In genomic region chr6:51396583-51396982, GRCh38 we compare ENCODE assay signal across 28 cellular contexts.
DNase-seq lines count a peak whose midpoint lies in the region; ATAC-seq and TF ChIP-seq lines count a peak whose summit lies in the region.
"Had no signal": no experiment of that assay in that cellular context is flagged by ENCODE, and none has a peak within 500 bp of the region (broad histone marks: within the 10 kb centered on the region; RNA-seq: fewer than 3 reads in every experiment).

No MANE protein-coding gene starts in this region.

- H3K27me3 ChIP-seq in Peyer's patch: no peaks in the 10 kb centered on the region
- H3K27me3 ChIP-seq: pancreas, stomach, transverse colon had no signal

- H3K9me3 ChIP-seq in Peyer's patch: no peaks in the 10 kb centered on the region
- H3K9me3 ChIP-seq: pancreas, stomach, transverse colon had no signal

- no peaks in the 10 kb centered on the region for H3K36me3 ChIP-seq in Peyer's patch
- H3K36me3 ChIP-seq: pancreas, stomach, transverse colon had no signal

- ATAC-seq in GM18508 (IDR thresholded peaks at IDR 0.05; ENCODE audit: insufficient read depth, unreplicated experiment): peak; percentile 81
- peak; percentile 54 for ATAC-seq in GM19438 (IDR thresholded peaks at IDR 0.05; ENCODE audit: low read depth, unreplicated experiment)
- ATAC-seq in HG02763 (IDR thresholded peaks at IDR 0.05; ENCODE audit: unreplicated experiment): peak; percentile 41
- ATAC-seq in HG03354 (IDR thresholded peaks at IDR 0.05; ENCODE audit: poor library complexity, severe bottlenecking, unreplicated experiment): peak; percentile 84
- ATAC-seq in HG02884 (IDR thresholded peaks at IDR 0.05; ENCODE audit: unreplicated experiment): no peak
- no peak for ATAC-seq in GM21390 (IDR thresholded peaks at IDR 0.05; ENCODE audit: unreplicated experiment)
- ATAC-seq: natural killer cell treated with Interleukin-12 subunit alpha and Interleukin-12 subunit beta and Interleukin-15 and Interleukin-18, amount 100 ng/mL, for 72 hours; pancreas; right cardiac atrium; Right ventricle myocardium inferior had no signal

- H3K4me3 ChIP-seq in Peyer's patch: no peak overlapping the region
- H3K4me3 ChIP-seq: pancreas, stomach, transverse colon had no signal

- no peaks in the 10 kb centered on the region for H3K4me1 ChIP-seq in Peyer's patch
- H3K4me1 ChIP-seq: pancreas, stomach, transverse colon had no signal

- no peak for TF ChIP-seq POLR2A in Peyer's patch (IDR thresholded peaks at IDR 0.05)

- no peak for TF ChIP-seq CTCF in Peyer's patch (IDR thresholded peaks at IDR 0.05)

- H3K27ac ChIP-seq in Peyer's patch: no peak overlapping the region
- H3K27ac ChIP-seq: pancreas, stomach, transverse colon had no signal

- no peak for DNase-seq in Peyer's patch
- DNase-seq in DMS53 (lab: John Stamatoyannopoulos, UW): no peak
- DNase-seq: activated B cell treated with CpG ODN at 0.5 μM for 24 hours; activated CD4-positive, alpha-beta T cell treated with anti-CD3 and anti-CD28 coated beads, Interleukin-2, amount 50 U/mL, for 48 hours; activated gamma-delta T cell; DMS79; effector CD8-positive, alpha-beta T cell; foreskin melanocyte; H9; hippocampal formation; midbrain; MV-4-11; NCI-H1694; NCI-H2171 treated with DMSO at 0.1 percent for 48 hours; NCI-H82; pancreas; right cardiac atrium; stomach; T1000; transverse colon had no signal

Comparison
In these comparisons a context has a peak if more than half of its experiments do, and no peak if none do; other contexts are left out.
1. ATAC-seq: peak in GM18508 (single experiment), GM19438 (single experiment), HG02763 (single experiment) and HG03354 (single experiment); none in HG02884 (single experiment) and GM21390 (single experiment).